Comparison of ENCODE assay signal across 1 cellular context in the genomic region with DNA sequence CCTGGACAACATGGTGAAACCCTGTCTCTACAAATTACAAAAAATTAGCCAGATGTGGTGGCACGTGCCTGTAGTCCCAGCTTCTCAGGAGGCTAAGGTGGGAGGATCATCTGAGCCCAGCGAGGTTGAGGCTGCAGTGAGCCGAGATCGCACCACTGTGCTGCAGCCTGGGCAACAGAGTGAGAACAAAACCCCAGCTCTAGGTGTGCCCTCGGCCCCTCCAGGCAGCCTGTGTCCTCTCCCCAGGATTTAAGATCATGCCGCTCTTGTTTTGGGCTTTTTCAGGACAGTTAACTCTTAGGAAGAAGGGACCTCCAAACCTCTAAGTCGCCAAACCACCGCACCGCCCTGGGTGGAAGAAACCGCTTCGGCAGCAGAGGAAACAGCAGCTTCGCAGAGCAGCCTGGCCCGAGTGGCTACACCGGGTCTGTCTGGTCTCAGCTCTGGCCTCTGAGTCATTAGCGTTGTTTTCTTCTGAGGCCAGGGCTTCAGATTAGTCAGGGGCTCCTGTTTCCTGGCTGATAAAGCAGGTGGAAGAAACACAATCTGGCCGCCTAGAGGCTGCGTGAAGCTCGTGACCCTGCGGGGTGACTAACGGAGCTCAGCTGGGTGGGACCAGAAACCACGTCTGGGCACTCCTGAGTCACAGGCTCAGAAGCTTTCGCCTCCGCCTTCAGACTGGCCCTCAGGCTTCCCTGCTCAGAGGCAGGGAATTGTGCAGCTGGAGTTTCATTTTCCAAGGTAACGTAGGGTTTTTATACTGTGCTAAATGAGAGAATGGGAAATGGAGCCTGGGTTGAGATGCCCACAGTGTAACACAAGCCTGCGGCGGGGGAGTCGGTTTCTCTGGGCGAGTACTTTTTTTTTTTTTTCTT.
A peak's percentile ranks its signal among the peaks of the same experiment; 100 is the strongest.
TF ChIP-seq lines count a peak whose summit lies in the region.

No MANE protein-coding gene starts in this region.

TF ChIP-seq in HepG2, 621 proteins besides CTCF, POLR2A, EP300 and RAD21 (continued from another document):
- TF ChIP-seq, protein P1, sequence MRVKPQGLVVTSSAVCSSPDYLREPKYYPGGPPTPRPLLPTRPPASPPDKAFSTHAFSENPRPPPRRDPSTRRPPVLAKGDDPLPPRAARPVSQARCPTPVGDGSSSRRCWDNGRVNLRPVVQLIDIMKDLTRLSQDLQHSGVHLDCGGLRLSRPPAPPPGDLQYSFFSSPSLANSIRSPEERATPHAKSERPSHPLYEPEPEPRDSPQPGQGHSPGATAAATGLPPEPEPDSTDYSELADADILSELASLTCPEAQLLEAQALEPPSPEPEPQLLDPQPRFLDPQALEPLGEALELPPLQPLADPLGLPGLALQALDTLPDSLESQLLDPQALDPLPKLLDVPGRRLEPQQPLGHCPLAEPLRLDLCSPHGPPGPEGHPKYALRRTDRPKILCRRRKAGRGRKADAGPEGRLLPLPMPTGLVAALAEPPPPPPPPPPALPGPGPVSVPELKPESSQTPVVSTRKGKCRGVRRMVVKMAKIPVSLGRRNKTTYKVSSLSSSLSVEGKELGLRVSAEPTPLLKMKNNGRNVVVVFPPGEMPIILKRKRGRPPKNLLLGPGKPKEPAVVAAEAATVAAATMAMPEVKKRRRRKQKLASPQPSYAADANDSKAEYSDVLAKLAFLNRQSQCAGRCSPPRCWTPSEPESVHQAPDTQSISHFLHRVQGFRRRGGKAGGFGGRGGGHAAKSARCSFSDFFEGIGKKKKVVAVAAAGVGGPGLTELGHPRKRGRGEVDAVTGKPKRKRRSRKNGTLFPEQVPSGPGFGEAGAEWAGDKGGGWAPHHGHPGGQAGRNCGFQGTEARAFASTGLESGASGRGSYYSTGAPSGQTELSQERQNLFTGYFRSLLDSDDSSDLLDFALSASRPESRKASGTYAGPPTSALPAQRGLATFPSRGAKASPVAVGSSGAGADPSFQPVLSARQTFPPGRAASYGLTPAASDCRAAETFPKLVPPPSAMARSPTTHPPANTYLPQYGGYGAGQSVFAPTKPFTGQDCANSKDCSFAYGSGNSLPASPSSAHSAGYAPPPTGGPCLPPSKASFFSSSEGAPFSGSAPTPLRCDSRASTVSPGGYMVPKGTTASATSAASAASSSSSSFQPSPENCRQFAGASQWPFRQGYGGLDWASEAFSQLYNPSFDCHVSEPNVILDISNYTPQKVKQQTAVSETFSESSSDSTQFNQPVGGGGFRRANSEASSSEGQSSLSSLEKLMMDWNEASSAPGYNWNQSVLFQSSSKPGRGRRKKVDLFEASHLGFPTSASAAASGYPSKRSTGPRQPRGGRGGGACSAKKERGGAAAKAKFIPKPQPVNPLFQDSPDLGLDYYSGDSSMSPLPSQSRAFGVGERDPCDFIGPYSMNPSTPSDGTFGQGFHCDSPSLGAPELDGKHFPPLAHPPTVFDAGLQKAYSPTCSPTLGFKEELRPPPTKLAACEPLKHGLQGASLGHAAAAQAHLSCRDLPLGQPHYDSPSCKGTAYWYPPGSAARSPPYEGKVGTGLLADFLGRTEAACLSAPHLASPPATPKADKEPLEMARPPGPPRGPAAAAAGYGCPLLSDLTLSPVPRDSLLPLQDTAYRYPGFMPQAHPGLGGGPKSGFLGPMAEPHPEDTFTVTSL (CRISPR knock-in tag; IDR thresholded peaks at IDR 0.05; ENCODE audit: borderline replicate concordance) = no peak
- 0 out of 2 replicates have a peak, but pooled peaks have one; percentile 3 for TF ChIP-seq ZMYM3 (CRISPR knock-in tag; IDR thresholded peaks at IDR 0.05)
- TF ChIP-seq NFYB (CRISPR knock-in tag; IDR thresholded peaks at IDR 0.05) = no peak
- peak; percentile 30 for TF ChIP-seq SKI (IDR thresholded peaks at IDR 0.05; ENCODE audit: partially characterized antibody)
- no peak for TF ChIP-seq RFXAP (CRISPR knock-in tag; IDR thresholded peaks at IDR 0.05; ENCODE audit: borderline replicate concordance)
- TF ChIP-seq, protein P2, sequence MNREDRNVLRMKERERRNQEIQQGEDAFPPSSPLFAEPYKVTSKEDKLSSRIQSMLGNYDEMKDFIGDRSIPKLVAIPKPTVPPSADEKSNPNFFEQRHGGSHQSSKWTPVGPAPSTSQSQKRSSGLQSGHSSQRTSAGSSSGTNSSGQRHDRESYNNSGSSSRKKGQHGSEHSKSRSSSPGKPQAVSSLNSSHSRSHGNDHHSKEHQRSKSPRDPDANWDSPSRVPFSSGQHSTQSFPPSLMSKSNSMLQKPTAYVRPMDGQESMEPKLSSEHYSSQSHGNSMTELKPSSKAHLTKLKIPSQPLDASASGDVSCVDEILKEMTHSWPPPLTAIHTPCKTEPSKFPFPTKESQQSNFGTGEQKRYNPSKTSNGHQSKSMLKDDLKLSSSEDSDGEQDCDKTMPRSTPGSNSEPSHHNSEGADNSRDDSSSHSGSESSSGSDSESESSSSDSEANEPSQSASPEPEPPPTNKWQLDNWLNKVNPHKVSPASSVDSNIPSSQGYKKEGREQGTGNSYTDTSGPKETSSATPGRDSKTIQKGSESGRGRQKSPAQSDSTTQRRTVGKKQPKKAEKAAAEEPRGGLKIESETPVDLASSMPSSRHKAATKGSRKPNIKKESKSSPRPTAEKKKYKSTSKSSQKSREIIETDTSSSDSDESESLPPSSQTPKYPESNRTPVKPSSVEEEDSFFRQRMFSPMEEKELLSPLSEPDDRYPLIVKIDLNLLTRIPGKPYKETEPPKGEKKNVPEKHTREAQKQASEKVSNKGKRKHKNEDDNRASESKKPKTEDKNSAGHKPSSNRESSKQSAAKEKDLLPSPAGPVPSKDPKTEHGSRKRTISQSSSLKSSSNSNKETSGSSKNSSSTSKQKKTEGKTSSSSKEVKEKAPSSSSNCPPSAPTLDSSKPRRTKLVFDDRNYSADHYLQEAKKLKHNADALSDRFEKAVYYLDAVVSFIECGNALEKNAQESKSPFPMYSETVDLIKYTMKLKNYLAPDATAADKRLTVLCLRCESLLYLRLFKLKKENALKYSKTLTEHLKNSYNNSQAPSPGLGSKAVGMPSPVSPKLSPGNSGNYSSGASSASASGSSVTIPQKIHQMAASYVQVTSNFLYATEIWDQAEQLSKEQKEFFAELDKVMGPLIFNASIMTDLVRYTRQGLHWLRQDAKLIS (CRISPR knock-in tag; IDR thresholded peaks at IDR 0.05) = no peak
- no peak for TF ChIP-seq KAT7 (CRISPR knock-in tag; IDR thresholded peaks at IDR 0.05; ENCODE audit: borderline replicate concordance)
- no peak for TF ChIP-seq MYNN (CRISPR knock-in tag; IDR thresholded peaks at IDR 0.05; ENCODE audit: low read depth)
- TF ChIP-seq BRCA1 (CRISPR knock-in tag; IDR thresholded peaks at IDR 0.05) = no peak
- no peak for TF ChIP-seq ZNF264 (CRISPR knock-in tag; IDR thresholded peaks at IDR 0.05)
- TF ChIP-seq SRY (CRISPR knock-in tag; IDR thresholded peaks at IDR 0.05) = no peak
- TF ChIP-seq, protein P3, sequence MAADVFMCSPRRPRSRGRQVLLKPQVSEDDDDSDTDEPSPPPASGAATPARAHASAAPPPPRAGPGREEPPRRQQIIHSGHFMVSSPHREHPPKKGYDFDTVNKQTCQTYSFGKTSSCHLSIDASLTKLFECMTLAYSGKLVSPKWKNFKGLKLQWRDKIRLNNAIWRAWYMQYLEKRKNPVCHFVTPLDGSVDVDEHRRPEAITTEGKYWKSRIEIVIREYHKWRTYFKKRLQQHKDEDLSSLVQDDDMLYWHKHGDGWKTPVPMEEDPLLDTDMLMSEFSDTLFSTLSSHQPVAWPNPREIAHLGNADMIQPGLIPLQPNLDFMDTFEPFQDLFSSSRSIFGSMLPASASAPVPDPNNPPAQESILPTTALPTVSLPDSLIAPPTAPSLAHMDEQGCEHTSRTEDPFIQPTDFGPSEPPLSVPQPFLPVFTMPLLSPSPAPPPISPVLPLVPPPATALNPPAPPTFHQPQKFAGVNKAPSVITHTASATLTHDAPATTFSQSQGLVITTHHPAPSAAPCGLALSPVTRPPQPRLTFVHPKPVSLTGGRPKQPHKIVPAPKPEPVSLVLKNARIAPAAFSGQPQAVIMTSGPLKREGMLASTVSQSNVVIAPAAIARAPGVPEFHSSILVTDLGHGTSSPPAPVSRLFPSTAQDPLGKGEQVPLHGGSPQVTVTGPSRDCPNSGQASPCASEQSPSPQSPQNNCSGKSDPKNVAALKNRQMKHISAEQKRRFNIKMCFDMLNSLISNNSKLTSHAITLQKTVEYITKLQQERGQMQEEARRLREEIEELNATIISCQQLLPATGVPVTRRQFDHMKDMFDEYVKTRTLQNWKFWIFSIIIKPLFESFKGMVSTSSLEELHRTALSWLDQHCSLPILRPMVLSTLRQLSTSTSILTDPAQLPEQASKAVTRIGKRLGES (CRISPR knock-in tag; IDR thresholded peaks at IDR 0.05; ENCODE audit: borderline replicate concordance) = no peak
- no peak for TF ChIP-seq CC2D1A (CRISPR knock-in tag; IDR thresholded peaks at IDR 0.05)
- TF ChIP-seq ZNF776 (CRISPR knock-in tag; IDR thresholded peaks at IDR 0.05) = no peak
- no peak for TF ChIP-seq NFE2L2 (IDR thresholded peaks at IDR 0.05; ENCODE audit: low read length)
- TF ChIP-seq KLF16 (CRISPR knock-in tag; IDR thresholded peaks at IDR 0.05) = no peak
- TF ChIP-seq, protein P4, sequence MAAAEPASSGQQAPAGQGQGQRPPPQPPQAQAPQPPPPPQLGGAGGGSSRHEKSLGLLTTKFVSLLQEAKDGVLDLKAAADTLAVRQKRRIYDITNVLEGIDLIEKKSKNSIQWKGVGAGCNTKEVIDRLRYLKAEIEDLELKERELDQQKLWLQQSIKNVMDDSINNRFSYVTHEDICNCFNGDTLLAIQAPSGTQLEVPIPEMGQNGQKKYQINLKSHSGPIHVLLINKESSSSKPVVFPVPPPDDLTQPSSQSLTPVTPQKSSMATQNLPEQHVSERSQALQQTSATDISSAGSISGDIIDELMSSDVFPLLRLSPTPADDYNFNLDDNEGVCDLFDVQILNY (CRISPR knock-in tag; conservative IDR thresholded peaks at IDR 0.05) = no peak
- TF ChIP-seq ATF7-NPFF (CRISPR knock-in tag; IDR thresholded peaks at IDR 0.05; ENCODE audit: low read depth) = no peak
- no peak for TF ChIP-seq ZNF652 (CRISPR knock-in tag; IDR thresholded peaks at IDR 0.05; ENCODE audit: borderline replicate concordance, low read depth)
- TF ChIP-seq MTF1 (CRISPR knock-in tag; IDR thresholded peaks at IDR 0.05) = no peak
- no peak for TF ChIP-seq ZBTB7A (CRISPR knock-in tag; IDR thresholded peaks at IDR 0.05)
